Comparison of ENCODE assay signal across 29 cellular contexts in genomic region chr12:131640436-131640969, GRCh38.
DNase-seq lines count a peak whose midpoint lies in the region; ATAC-seq and TF ChIP-seq lines count a peak whose summit lies in the region.
"Had no signal": no experiment of that assay in that cellular context is flagged by ENCODE, and none has a peak within 500 bp of the region (broad histone marks: within the 10 kb centered on the region; RNA-seq: fewer than 3 reads in every experiment).

No MANE protein-coding gene starts in this region.

- intact Hi-C loops in left ventricle myocardium inferior (cut with micrococcal nuclease): no loop called here

- no peak for TF ChIP-seq CTCF in left ventricle myocardium inferior (IDR thresholded peaks at IDR 0.05; ENCODE audit: borderline replicate concordance)

- no peak overlapping the region for H3K4me3 ChIP-seq in left ventricle myocardium inferior
- H3K4me3 ChIP-seq: body of pancreas, K562, right atrium auricular region, stomach, tibial artery had no signal

- H3K36me3 ChIP-seq in left ventricle myocardium inferior: no peaks in the 10 kb centered on the region
- H3K36me3 ChIP-seq: right atrium auricular region, stomach, tibial artery had no signal

- ATAC-seq in GM18868 (IDR thresholded peaks at IDR 0.05; ENCODE audit: unreplicated experiment): no peak
- ATAC-seq: activated CD4-positive, alpha-beta T cell treated with anti-CD3 and anti-CD28 coated beads for 36 hours; activated CD8-positive, alpha-beta T cell treated with anti-CD3 and anti-CD28 coated beads for 36 hours; body of pancreas; K562; Panc1 had no signal

- H3K4me1 ChIP-seq in left ventricle myocardium inferior: no peaks in the 10 kb centered on the region
- H3K4me1 ChIP-seq: body of pancreas, right atrium auricular region, stomach, tibial artery had no signal

- peaks cover 87% of the 10 kb centered on the region for H3K27me3 ChIP-seq in left ventricle myocardium inferior (ENCODE audit: low read depth)
- H3K27me3 ChIP-seq: right atrium auricular region had no signal

- peak; percentile 58 for DNase-seq in NCI-H2171 (lab: John Stamatoyannopoulos, UW)
- peak; percentile 56 to 66 for DNase-seq in cerebellar nuclear complex (lab: John Stamatoyannopoulos, UW)
- DNase-seq in occipital lobe (lab: John Stamatoyannopoulos, UW): peak; percentile 45
- no peak for DNase-seq in NCI-H2227 treated with DMSO at 0.1 percent for 48 hours (lab: John Stamatoyannopoulos, UW)
- no peak for DNase-seq in OCI-M2 (lab: John Stamatoyannopoulos, UW; ENCODE audit: unreplicated experiment)
- DNase-seq in left ventricle myocardium inferior: no peak
- DNase-seq: activated CD4-positive, alpha-beta T cell treated with anti-CD3 and anti-CD28 coated beads for 36 hours; activated CD8-positive, alpha-beta memory T cell treated with anti-CD3 and anti-CD28 coated beads, Interleukin-2, amount 50 U/mL, for 48 hours; activated CD8-positive, alpha-beta T cell treated with anti-CD3 and anti-CD28 coated beads for 36 hours; activated naive CD4-positive, alpha-beta T cell treated with anti-CD3 and anti-CD28 coated beads for 36 hours; body of pancreas; COR-L47; hypothalamus; NCI-H1048; NCI-H187; NCI-H526 treated with DMSO at 0.1 percent for 48 hours; SHP77; stimulated activated CD4-positive, alpha-beta T cell treated with anti-CD3 and anti-CD28 coated beads, Interleukin-1b, Interleukin-23, amount 100 ng/mL, for 48 hours; stimulated activated CD8-positive, alpha-beta memory T cell treated with anti-CD3 and anti-CD28 coated beads, Interleukin-4, amount 100 ng/mL, for 48 hours; stomach; T1000 had no signal

- H3K9me3 ChIP-seq in left ventricle myocardium inferior (replicated peaks): no peaks in the 10 kb centered on the region
- H3K9me3 ChIP-seq: body of pancreas, right atrium auricular region, stomach, tibial artery had no signal

- H3K27ac ChIP-seq in left ventricle myocardium inferior (replicated peaks): no peak overlapping the region
- H3K27ac ChIP-seq: body of pancreas, C4-2B, parathyroid adenoma, right atrium auricular region, stomach, tibial artery, VCaP had no signal

Comparison
In these comparisons a context has a peak if more than half of its experiments do, and no peak if none do; other contexts are left out.
1. DNase-seq: peak in NCI-H2171 (single experiment), cerebellar nuclear complex (2 of 2) and occipital lobe (single experiment); none in NCI-H2227 treated with DMSO at 0.1 percent for 48 hours (single experiment), OCI-M2 (single experiment) and left ventricle myocardium inferior (single experiment).